15 cellular contexts compared by ENCODE assay signal in the genomic region with DNA sequence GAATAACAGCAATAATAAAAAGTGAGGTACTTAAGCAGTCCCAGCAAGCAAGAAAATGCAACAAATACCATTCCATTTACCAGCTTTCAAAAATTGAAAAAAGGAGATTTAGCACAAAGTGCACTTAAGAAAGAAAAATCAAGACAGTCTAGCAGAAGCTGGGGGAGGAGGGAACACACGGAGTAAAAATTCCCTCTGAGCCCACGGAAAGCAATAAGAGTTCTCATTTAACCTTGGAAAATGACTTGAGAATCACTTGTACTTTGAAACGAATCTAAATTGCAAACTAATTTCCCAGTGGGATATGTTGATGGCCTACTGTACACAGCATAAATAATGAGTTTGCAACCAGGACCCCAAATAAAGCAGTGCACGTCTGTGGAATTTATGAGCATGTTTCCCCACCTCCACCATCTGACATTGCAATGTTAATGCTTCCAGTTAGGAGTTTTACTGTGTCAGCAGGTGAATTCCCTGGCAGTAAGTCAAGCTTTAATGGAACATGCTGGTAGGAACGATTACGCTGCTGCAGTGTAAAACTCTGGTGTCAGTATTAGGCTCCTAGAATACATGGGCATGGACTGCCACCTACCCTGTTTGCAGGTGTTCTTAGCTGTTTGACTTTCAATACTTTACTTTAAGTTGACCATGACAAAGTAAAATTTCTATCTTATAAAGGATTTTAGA.
DNase-seq lines count a peak whose midpoint lies in the region; ATAC-seq and TF ChIP-seq lines count a peak whose summit lies in the region.
"Had no signal": no experiment of that assay in that cellular context is flagged by ENCODE, and none has a peak within 500 bp of the region (broad histone marks: within the 10 kb centered on the region; RNA-seq: fewer than 3 reads in every experiment).

No MANE protein-coding gene starts in this region.

- H3K36me3 ChIP-seq in prostate gland = no peaks in the 10 kb centered on the region
- H3K36me3 ChIP-seq: ascending aorta had no signal

- TF ChIP-seq POLR2A in prostate gland (IDR thresholded peaks at IDR 0.05) = no peak

- H3K27ac ChIP-seq in prostate gland = no peak overlapping the region
- H3K27ac ChIP-seq: ascending aorta had no signal

- no peaks in the 10 kb centered on the region for H3K27me3 ChIP-seq in prostate gland (replicated peaks; ENCODE audit: insufficient read depth)
- H3K27me3 ChIP-seq: ascending aorta had no signal

- intact Hi-C loops in prostate gland (cut with DNase I) = loop anchor here (10.0 kb wide), 1 partner anchor 81 kb away; no protein-coding TSS in a partner anchor

- WGBS in prostate gland = 13% methylated on average over 6 of the region's 6 CpGs

- DNase-seq in NCI-H146 treated with DMSO at 0.1 percent for 48 hours (lab: John Stamatoyannopoulos, UW; ENCODE audit: unreplicated experiment) = peak; percentile 2
- no peak for DNase-seq in NCI-H146 (lab: John Stamatoyannopoulos, UW)
- DNase-seq in NCI-H1105 (lab: John Stamatoyannopoulos, UW) = peak; percentile 39
- peak; percentile 2 for DNase-seq in cerebellum (ENCODE audit: low spot score)
- DNase-seq in prostate gland (ENCODE audit: low spot score) = peak; percentile 46
- DNase-seq in foreskin fibroblast = no peak
- DNase-seq: HFFc6; Kasumi-1; mammary epithelial cell; NCI-H774; stimulated activated naive CD8-positive, alpha-beta T cell treated with anti-CD3 and anti-CD28 coated beads, Interleukin-15, amount 100 ng/mL, for 72 hours; T-helper 9 cell had no signal

- peaks cover 4% of the 10 kb centered on the region for H3K4me1 ChIP-seq in prostate gland (replicated peaks)

- H3K4me3 ChIP-seq in prostate gland (no peak overlapping the region), foreskin fibroblast (ENCODE audit: low read depth in 1 of 2, low read length in 2 of 2) (no peak overlapping the region)

- H3K9me3 ChIP-seq in prostate gland = no peaks in the 10 kb centered on the region
- H3K9me3 ChIP-seq: ascending aorta had no signal

- ATAC-seq in esophagus mucosa (no peak), GM21367 (IDR thresholded peaks at IDR 0.05; ENCODE audit: unreplicated experiment) (no peak)
- ATAC-seq: stimulated activated naive CD8-positive, alpha-beta T cell treated with anti-CD3 and anti-CD28 coated beads, Interleukin-15, amount 100 ng/mL, for 72 hours had no signal

- TF ChIP-seq CTCF in prostate gland (IDR thresholded peaks at IDR 0.05) (no peak), foreskin fibroblast (IDR thresholded peaks at IDR 0.05; ENCODE audit: low read depth, low read length) (no peak)

Comparison
In these comparisons a context has a peak if more than half of its experiments do, and no peak if none do; other contexts are left out.
1. DNase-seq: peak in NCI-H146 treated with DMSO at 0.1 percent for 48 hours (single experiment), NCI-H1105 (single experiment), cerebellum (single experiment) and prostate gland (single experiment); none in NCI-H146 (single experiment) and foreskin fibroblast (0 of 2).